In genomic region chrX:129905787-129906580, GRCh38 we compare ENCODE assay signal across 8 cellular contexts. TPM values are rescaled to one million over a fixed set of nuclear protein-coding genes. Genes with fewer than 3 reads are reported as not detected.
DNase-seq lines count a peak whose midpoint lies in the region; ATAC-seq lines count a peak whose summit lies in the region.

TSS of gene UTP14A (plus strand) at chrX:129906164. CDS start at chrX:129906211, 47 bp downstream.

- DNase-seq in C1 segment of cervical spinal cord (lab: John Stamatoyannopoulos, UW) = peak in 12 of 14 donors; percentile 34 to 84 (median 62)
- DNase-seq in NCI-H748 treated with DMSO at 0.1 percent for 48 hours (lab: John Stamatoyannopoulos, UW) = peak; percentile 81
- DNase-seq in activated CD4-positive, alpha-beta T cell treated with anti-CD3 and anti-CD28 coated beads, Interleukin-2, amount 50 U/mL, for 24 hours (ENCODE audit: low read depth in 1 of 2, low spot score in 1 of 2) = peak; percentile 57 to 82
- peak; percentile 87 for DNase-seq in left lobe of liver (ENCODE audit: low spot score)
- peak; percentile 80 for DNase-seq in stimulated activated CD4-positive, alpha-beta T cell treated with anti-CD3 and anti-CD28 coated beads, Interleukin-2, amount 100 ng/mL, for 4 hours (ENCODE audit: low read depth)

- peak; percentile 95 for ATAC-seq in GM19372 (IDR thresholded peaks at IDR 0.05; ENCODE audit: low read depth, unreplicated experiment)
- ATAC-seq in HG03558 (IDR thresholded peaks at IDR 0.05; ENCODE audit: extremely low read depth, unreplicated experiment) = peak; percentile 81
- peak; percentile 100 for ATAC-seq in left lobe of liver

- peak within 1 kb of the TSS; percentile 87 for H3K27ac Mint-ChIP-seq in dendritic cell treated with granulocyte-macrophage colony-stimulating factor and Interleukin-4, amounts not matched to agents 40 ng/mL and 50 ng/mL, for 4 days

- no peaks in the 10 kb centered on the region for H3K4me1 Mint-ChIP-seq in dendritic cell treated with granulocyte-macrophage colony-stimulating factor and Interleukin-4, amounts not matched to agents 40 ng/mL and 50 ng/mL, for 4 days (ENCODE audit: low read depth)

- intact Hi-C loops in dendritic cell treated with granulocyte-macrophage colony-stimulating factor and Interleukin-4, amounts not matched to agents 40 ng/mL and 50 ng/mL, for 4 days (cut with micrococcal nuclease) = no loop called here

- H3K9me3 Mint-ChIP-seq in dendritic cell treated with granulocyte-macrophage colony-stimulating factor and Interleukin-4, amounts not matched to agents 40 ng/mL and 50 ng/mL, for 4 days = no peaks in the 10 kb centered on the region

- H3K27me3 Mint-ChIP-seq in dendritic cell treated with granulocyte-macrophage colony-stimulating factor and Interleukin-4, amounts not matched to agents 40 ng/mL and 50 ng/mL, for 4 days = no peaks in the 10 kb centered on the region

- H3K36me3 Mint-ChIP-seq in dendritic cell treated with granulocyte-macrophage colony-stimulating factor and Interleukin-4, amounts not matched to agents 40 ng/mL and 50 ng/mL, for 4 days (ENCODE audit: low read depth) = peaks cover 33% of the 10 kb centered on the region

- peak within 1 kb of the TSS; percentile 87 for H3K4me3 Mint-ChIP-seq in dendritic cell treated with granulocyte-macrophage colony-stimulating factor and Interleukin-4, amounts not matched to agents 40 ng/mL and 50 ng/mL, for 4 days

RNA-seq across cellular contexts. Expression of gene UTP14A, which starts in this region (rescaled TPM):
- total RNA-seq in left lobe of liver = 5.1 TPM

Comparison
In these comparisons a context has a peak if more than half of its experiments do, and no peak if none do; other contexts are left out.
1. Peak in every context shown above with its lines: DNase-seq and ATAC-seq.